In genomic region chr12:121399391-121400331, GRCh38 we compare ENCODE assay signal across 8 cellular contexts. TPM values are rescaled to one million over a fixed set of nuclear protein-coding genes. Genes with fewer than 3 reads are reported as not detected.
DNase-seq lines count a peak whose midpoint lies in the region; ATAC-seq and TF ChIP-seq lines count a peak whose summit lies in the region.

Gene RNF34 (plus strand): TSS chr12:121400118. CDS start chr12:121400213, 95 bp downstream.

- no peaks in the 10 kb centered on the region for H3K9me3 ChIP-seq in PC-9 (ENCODE audit: insufficient read depth, low read depth)

- peak within 1 kb of the TSS; percentile 86 for H2AFZ ChIP-seq in PC-9

- peaks cover 50% of the 10 kb centered on the region for H3K79me2 ChIP-seq in PC-9 (ENCODE audit: low read depth)

- no peaks in the 10 kb centered on the region for H3K27me3 ChIP-seq in PC-9 (ENCODE audit: insufficient read depth, low read depth)

- ATAC-seq in GM21619 (IDR thresholded peaks at IDR 0.05; ENCODE audit: unreplicated experiment) = peak; percentile 90

- DNase-seq in DMS153 (lab: John Stamatoyannopoulos, UW) = peak; percentile 98
- peak; percentile 97 for DNase-seq in Jurkat, Clone E6-1 (ENCODE audit: low read depth, low spot score)
- peak; percentile 93 to 98 for DNase-seq in PC-9
- peak; percentile 96 for DNase-seq in activated T-cell treated with anti-CD3 and anti-CD28 coated beads, Interleukin-2, amount 50 U/mL, for 1 hour
- DNase-seq in epithelial cell of prostate (ENCODE audit: low read depth, low spot score) = peak; percentile 81
- peak; percentile 99 for DNase-seq in mucosa of gallbladder (ENCODE audit: low spot score)
- DNase-seq in stimulated activated CD8-positive, alpha-beta memory T cell treated with anti-CD3 and anti-CD28 coated beads, Interleukin-4, amount 100 ng/mL, for 4 hours (ENCODE audit: low read depth in 2 of 2, low spot score in 1 of 2) = peak; percentile 88 to 95

- CTCF ChIA-PET in PC-9 (lab: Charles Lee) = interaction anchor here (0.6 to 1.4 kb wide), 3 partner anchors 20 to 180 kb away, joined by 3 to 5 read pairs (median 3); partner anchors contain the start of gene ANAPC5

- TSS peak; percentile 89 for BruUV-seq in PC-9 (replicated peaks; lab: Mats Ljungman, UMichigan)

- no peaks in the 10 kb centered on the region for H4K20me1 ChIP-seq in PC-9 (ENCODE audit: insufficient read depth)

- H3K9me2 ChIP-seq in PC-9 (ENCODE audit: insufficient read depth) = no peaks in the 10 kb centered on the region

- H3K4me3 ChIP-seq in Jurkat, Clone E6-1 (ENCODE audit: low read length) = peak within 1 kb of the TSS; percentile 95
- H3K4me3 ChIP-seq in PC-9 = peak within 1 kb of the TSS; percentile 84

- no peaks in the 10 kb centered on the region for H3K36me3 ChIP-seq in PC-9 (ENCODE audit: low read depth)

- peak within 1 kb of the TSS; percentile 90 for H3K4me2 ChIP-seq in PC-9

- H3K27ac ChIP-seq in PC-9 (peak within 1 kb of the TSS; percentile 49), epithelial cell of prostate (peak within 1 kb of the TSS; percentile 77)

- 0 out of 2 replicates have a peak, but pooled peaks cover 6% of the 10 kb centered on the region for H3F3A ChIP-seq in PC-9 (ENCODE audit: insufficient read depth, low read depth)

- intact Hi-C loops in PC-9 (cut with micrococcal nuclease; ENCODE audit: unreplicated experiment) = loop anchor here (1.0 kb wide), 1 partner anchor 47 kb away; the partner anchor contains the start of gene ANAPC5

- peaks cover 24% of the 10 kb centered on the region for H3K4me1 ChIP-seq in PC-9 (replicated peaks; ENCODE audit: insufficient read depth)

- POLR2A ChIA-PET in PC-9 (lab: Charles Lee; ENCODE audit: unreplicated experiment) = interaction anchor here (0.5 to 0.8 kb wide), 8 partner anchors 47 to 1127 kb away, joined by 3 to 7 read pairs (median 4); partner anchors contain the start of genes ANAPC5 and RSRC2

- no peak for TF ChIP-seq CTCF in PC-9 (conservative IDR thresholded peaks at IDR 0.05)

RNA-seq across cellular contexts. Expression of gene RNF34, which starts in this region (rescaled TPM):
- 56.5 TPM for polyA plus RNA-seq in Jurkat, Clone E6-1 (2012; ENCODE audit: insufficient read depth, insufficient read length)
- total RNA-seq in PC-9 (2021) (37.2 and 43.7 TPM in 2 replicates), mucosa of gallbladder (48.2 TPM)

Comparison
In these comparisons a context has a peak if more than half of its experiments do, and no peak if none do; other contexts are left out.
1. Peak in every context shown above with its lines: DNase-seq, ATAC-seq, H3K4me3 ChIP-seq and H3K27ac ChIP-seq.